In the genomic region with DNA sequence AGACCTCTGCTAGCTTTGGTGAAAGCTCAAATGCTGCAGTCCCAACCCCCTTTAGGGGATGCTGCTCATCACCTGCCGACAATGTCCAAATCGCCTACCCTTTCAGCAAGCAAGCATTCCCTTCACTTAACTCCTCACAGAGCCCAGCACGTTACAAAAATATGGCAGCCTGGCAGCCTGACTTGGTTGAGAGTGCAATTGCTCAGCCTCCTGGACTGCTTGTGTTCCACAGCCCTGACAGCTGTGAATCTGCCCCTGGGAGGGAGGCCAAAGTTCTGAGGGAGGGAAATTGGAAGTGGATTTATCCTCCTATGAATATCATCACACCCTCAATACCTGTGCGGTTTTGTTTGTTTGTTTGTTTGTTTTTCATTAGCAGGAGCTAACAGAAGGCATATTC, we compare ENCODE assay signal across 15 cellular contexts.
DNase-seq lines count a peak whose midpoint lies in the region; ATAC-seq and TF ChIP-seq lines count a peak whose summit lies in the region.
"Had no signal": no experiment of that assay in that cellular context is flagged by ENCODE, and none has a peak within 500 bp of the region (broad histone marks: within the 10 kb centered on the region; RNA-seq: fewer than 3 reads in every experiment).

No MANE protein-coding gene starts in this region.

- no peak overlapping the region for H3K27ac ChIP-seq in mesenchymal stem cell (ENCODE audit: low read length, poor library complexity, severe bottlenecking)
- no peak overlapping the region for H3K27ac ChIP-seq in psoas muscle

- H2BK5ac ChIP-seq in mesenchymal stem cell (ENCODE audit: low read depth, low read length, poor library complexity, severe bottlenecking) = no peak overlapping the region

- TF ChIP-seq CTCF in psoas muscle (IDR thresholded peaks at IDR 0.05) = no peak
- TF ChIP-seq CTCF in mucosa of descending colon (IDR thresholded peaks at IDR 0.05) = no peak

- no peaks in the 10 kb centered on the region for H3K79me1 ChIP-seq in mesenchymal stem cell (replicated peaks; ENCODE audit: low read length, poor library complexity, severe bottlenecking)

- H3K18ac ChIP-seq in mesenchymal stem cell (ENCODE audit: low read depth in 1 of 2, low read length in 2 of 2) = no peak overlapping the region

- H3K9me3 ChIP-seq in mesenchymal stem cell (ENCODE audit: control insufficient read depth, low read length) = peaks cover 7% of the 10 kb centered on the region
- H3K9me3 ChIP-seq in psoas muscle = peaks cover 3% of the 10 kb centered on the region
- no peaks in the 10 kb centered on the region for H3K9me3 ChIP-seq in mucosa of descending colon
- H3K9me3 ChIP-seq: HAP-1 had no signal

- no peak overlapping the region for H3K4me3 ChIP-seq in mesenchymal stem cell (ENCODE audit: insufficient read depth in 1 of 2, low read depth in 1 of 2, low read length in 2 of 2)
- H3K4me3 ChIP-seq in psoas muscle = no peak overlapping the region
- H3K4me3 ChIP-seq in mucosa of descending colon = no peak overlapping the region
- H3K4me3 ChIP-seq: HAP-1 had no signal

- H2AK5ac ChIP-seq in mesenchymal stem cell (ENCODE audit: low read length, severe bottlenecking) = no peak overlapping the region

- H4K91ac ChIP-seq in mesenchymal stem cell (ENCODE audit: low read length) = no peak overlapping the region

- DNase-seq in NCI-H446 treated with DMSO at 0.1 percent for 48 hours (lab: John Stamatoyannopoulos, UW) (peak; percentile 26), mesenchymal stem cell (no peak), psoas muscle (no peak), NCI-H146 treated with DMSO at 0.1 percent for 48 hours (lab: John Stamatoyannopoulos, UW; ENCODE audit: unreplicated experiment) (no peak), mucosa of descending colon (no peak)
- DNase-seq: Calu3; CD4-positive, alpha-beta memory T cell; COR-L47; DMS79; EL; GDM1; GOT3; HFFc6 had no signal

- H3K9ac ChIP-seq in mesenchymal stem cell (ENCODE audit: low read length) = no peak overlapping the region

- no peak overlapping the region for H2BK15ac ChIP-seq in mesenchymal stem cell (ENCODE audit: low read depth, poor library complexity, severe bottlenecking)

- no peak overlapping the region for H2BK12ac ChIP-seq in mesenchymal stem cell (ENCODE audit: low read length in 2 of 2)

- 89% methylated on average over 4 of the region's 4 CpGs for WGBS in mesenchymal stem cell
- 22 to 43% (median 41%) methylated on average over 4 of the region's 4 CpGs for WGBS in psoas muscle, 3 donors

- H3K4me1 ChIP-seq in mesenchymal stem cell (ENCODE audit: control insufficient read depth, insufficient read depth, low read depth, low read length) = no peaks in the 10 kb centered on the region
- H3K4me1 ChIP-seq in psoas muscle = peaks cover 3% of the 10 kb centered on the region
- no peaks in the 10 kb centered on the region for H3K4me1 ChIP-seq in mucosa of descending colon (ENCODE audit: low read depth)
- H3K4me1 ChIP-seq: HAP-1 had no signal

- peak overlapping the region; percentile 14 for H4K8ac ChIP-seq in mesenchymal stem cell (ENCODE audit: low read length)

- peaks cover 0 to 8% of the 10 kb centered on the region in 2 experiments for H3K27me3 ChIP-seq in mesenchymal stem cell (ENCODE audit: control insufficient read depth in 1 of 2, insufficient read depth in 1 of 2, low read length in 2 of 2)
- H3K27me3 ChIP-seq in psoas muscle (ENCODE audit: insufficient read depth in 3 of 3, low read length in 2 of 3) = no peaks in the 10 kb centered on the region

- no peak overlapping the region for H2AFZ ChIP-seq in mesenchymal stem cell (ENCODE audit: low read depth, low read length)

- peak in 3 of 4 donors; percentile 85 to 86 (median 86) for ATAC-seq in psoas muscle
- no peak for ATAC-seq in HG02870 (IDR thresholded peaks at IDR 0.05; ENCODE audit: unreplicated experiment)
- ATAC-seq in mucosa of descending colon = no peak

- H2BK120ac ChIP-seq in mesenchymal stem cell (ENCODE audit: low read depth, low read length) = no peak overlapping the region

- no peak overlapping the region for H3K23ac ChIP-seq in mesenchymal stem cell (ENCODE audit: low read length in 2 of 2)

- peak overlapping the region; percentile 25 for H3K4me2 ChIP-seq in mesenchymal stem cell (ENCODE audit: low read length, poor library complexity, severe bottlenecking)

- H3K36me3 ChIP-seq in mesenchymal stem cell (ENCODE audit: control insufficient read depth in 1 of 2, insufficient read depth in 2 of 2, low read depth in 1 of 2, low read length in 2 of 2) = no peaks in the 10 kb centered on the region
- H3K36me3 ChIP-seq in psoas muscle (ENCODE audit: insufficient read depth in 1 of 2, low read depth in 1 of 2) = no peaks in the 10 kb centered on the region
- no peaks in the 10 kb centered on the region for H3K36me3 ChIP-seq in mucosa of descending colon (ENCODE audit: low read depth)
- H3K36me3 ChIP-seq: HAP-1 had no signal

- intact Hi-C loops in psoas muscle (cut with DNase I) (no loop called here), mucosa of descending colon (cut with DNase I, micrococcal nuclease) (no loop called here)

- no peak overlapping the region for H3K14ac ChIP-seq in mesenchymal stem cell (ENCODE audit: low read length in 2 of 2)

- H3K4ac ChIP-seq in mesenchymal stem cell (ENCODE audit: low read depth in 1 of 2, low read length in 2 of 2) = no peak overlapping the region

Comparison
In these comparisons a context has a peak if more than half of its experiments do, and no peak if none do; other contexts are left out.
1. ATAC-seq: peak in psoas muscle (3 of 4); none in HG02870 (single experiment) and mucosa of descending colon (single experiment).